8 cellular contexts compared by ENCODE assay signal in genomic region chr2:218230882-218231281, GRCh38.
A peak's percentile ranks its signal among the peaks of the same experiment; 100 is the strongest.
DNase-seq lines count a peak whose midpoint lies in the region; TF ChIP-seq lines count a peak whose summit lies in the region.

No MANE protein-coding gene starts in this region.

- CTCF ChIA-PET in HEK293 (lab: Yijun Ruan, JAX): interaction anchor here (1.3 to 2.0 kb wide), 4 partner anchors 12 to 26 kb away, joined by 3 to 9 read pairs (median 6); no protein-coding TSS in a partner anchor

- no peak overlapping the region; the same call in 1 of the 2 replicates for H3K9ac ChIP-seq in OCI-LY3 (ENCODE audit: low read length)

- no peak overlapping the region for H2AFZ ChIP-seq in OCI-LY3 (ENCODE audit: low read depth, low read length)

- H3K27me3 ChIP-seq in OCI-LY3 (ENCODE audit: low read depth, low read length): no peaks in the 10 kb centered on the region
- H3K27me3 ChIP-seq in effector memory CD4-positive, alpha-beta T cell (replicated peaks; ENCODE audit: control insufficient read depth, insufficient read depth, low read length, poor library complexity, severe bottlenecking): no peaks in the 10 kb centered on the region

- H3K4me3 ChIP-seq in HEK293 (ENCODE audit: low read depth, low read length) (no peak overlapping the region), OCI-LY3 (ENCODE audit: low read length) (no peak overlapping the region), retinal pigment epithelial cell (ENCODE audit: low read length) (no peak overlapping the region)
- no peak overlapping the region for H3K4me3 ChIP-seq in effector memory CD4-positive, alpha-beta T cell (ENCODE audit: insufficient read depth, low read depth, low read length, poor library complexity, severe bottlenecking)

- POLR2A ChIA-PET in HEK293 (lab: Yijun Ruan, JAX): no interaction called here

- peaks cover 34% of the 10 kb centered on the region for H4K20me1 ChIP-seq in OCI-LY3 (ENCODE audit: insufficient read depth, low read length)

- H3K27ac ChIP-seq in HEK293 (ENCODE audit: extremely low read depth, low read depth, low read length): no peak overlapping the region
- peak overlapping the region; percentile 100 for H3K27ac ChIP-seq in OCI-LY3 (ENCODE audit: low read length)
- peak overlapping the region; percentile 48 for H3K27ac ChIP-seq in effector memory CD4-positive, alpha-beta T cell (ENCODE audit: insufficient read depth, low read length, poor library complexity, severe bottlenecking)

- peaks cover 8% of the 10 kb centered on the region for H3K4me1 ChIP-seq in HEK293 (ENCODE audit: control insufficient read depth, insufficient read depth, low read length)
- peaks cover 52% of the 10 kb centered on the region for H3K4me1 ChIP-seq in OCI-LY3 (ENCODE audit: low read length)
- peaks cover 35% of the 10 kb centered on the region for H3K4me1 ChIP-seq in effector memory CD4-positive, alpha-beta T cell (ENCODE audit: control insufficient read depth, insufficient read depth, low read length, poor library complexity, severe bottlenecking)

- TF ChIP-seq CTCF in HEK293 (tag by site-specific recombination; IDR thresholded peaks at IDR 0.05) (no peak), OCI-LY3 (IDR thresholded peaks at IDR 0.05; ENCODE audit: low read depth, low read length) (no peak), retinal pigment epithelial cell (conservative IDR thresholded peaks at IDR 0.05; ENCODE audit: low read depth, low read length) (peak; percentile 41)

- H3K4me2 ChIP-seq in OCI-LY3 (ENCODE audit: low read length): peak overlapping the region; percentile 80; the same call in 1 of the 2 replicates

- H3K9me3 ChIP-seq in HEK293 (ENCODE audit: control insufficient read depth, insufficient read depth, low read depth, low read length) (no peaks in the 10 kb centered on the region), OCI-LY3 (ENCODE audit: insufficient read depth, low read length) (no peaks in the 10 kb centered on the region)
- no peaks in the 10 kb centered on the region for H3K9me3 ChIP-seq in effector memory CD4-positive, alpha-beta T cell (ENCODE audit: control insufficient read depth, low read length)

- H3K79me2 ChIP-seq in OCI-LY3 (ENCODE audit: low read length): peaks cover 86% of the 10 kb centered on the region

- DNase-seq in SIG-M5 treated with dmso at 0.1 percent for 504 hours (lab: John Stamatoyannopoulos, UW; ENCODE audit: unreplicated experiment): peak; percentile 65
- DNase-seq in SIG-M5 (lab: John Stamatoyannopoulos, UW): no peak
- no peak for DNase-seq in effector memory CD4-positive, alpha-beta T cell
- no peak for DNase-seq in retinal pigment epithelial cell (ENCODE audit: low read depth)
- no peak for DNase-seq in HPDE6-E6E7 (ENCODE audit: extremely low spot score)
- DNase-seq in activated gamma-delta T cell (lab: John Stamatoyannopoulos, UW): no peak

- H3K36me3 ChIP-seq in HEK293 (ENCODE audit: control insufficient read depth in 2 of 2, insufficient read depth in 1 of 2, low read length in 2 of 2): peaks cover 59 to 89% of the 10 kb centered on the region in 2 experiments
- peaks cover 65% of the 10 kb centered on the region for H3K36me3 ChIP-seq in OCI-LY3 (replicated peaks; ENCODE audit: low read depth, low read length)
- H3K36me3 ChIP-seq in effector memory CD4-positive, alpha-beta T cell (ENCODE audit: control insufficient read depth, insufficient read depth, low read length): peaks cover 55% of the 10 kb centered on the region

TF ChIP-seq in HEK293, 187 proteins besides CTCF, POLR2A, EP300 and RAD21:
- no peak for TF ChIP-seq ZNF621 (tag by site-specific recombination; IDR thresholded peaks at IDR 0.05)
- TF ChIP-seq KLF1 (tag by site-specific recombination; IDR thresholded peaks at IDR 0.05): peak; percentile 59
